7 cellular contexts compared by ENCODE assay signal in the genomic region with DNA sequence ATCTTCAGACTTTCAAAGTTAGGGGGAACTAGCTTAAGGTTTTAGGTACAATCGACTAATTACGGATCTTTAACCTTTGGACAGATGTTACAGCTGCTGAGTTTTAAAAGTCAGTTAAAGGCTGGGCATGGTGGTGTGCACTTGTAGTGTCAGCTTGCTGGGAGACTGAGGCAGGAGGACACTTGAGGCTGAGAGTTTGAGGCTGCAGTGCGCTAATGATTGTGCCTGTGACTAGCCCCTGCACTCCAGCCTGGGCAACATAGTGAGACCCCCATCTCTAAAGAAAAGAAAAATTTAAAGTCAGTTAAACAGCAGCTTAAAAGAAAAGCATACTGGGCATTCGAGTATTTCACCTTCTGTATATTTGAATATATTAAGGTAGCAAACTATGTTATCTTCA.
"Had no signal": no experiment of that assay in that cellular context is flagged by ENCODE, and none has a peak within 500 bp of the region (broad histone marks: within the 10 kb centered on the region; RNA-seq: fewer than 3 reads in every experiment).

No MANE protein-coding gene starts in this region.

- ATAC-seq: HCT116, K562 had no signal

- H3K9ac ChIP-seq: GM23248 had no signal

- H3K4me1 ChIP-seq: HAP-1 had no signal

- H3K4me3 ChIP-seq: GM23248, HAP-1, K562 had no signal

- H2AFZ ChIP-seq: GM23248 had no signal

- H3K27ac ChIP-seq: GM23248 had no signal

- DNase-seq: GM23248, GOT3, H7, IMR-90 had no signal

- H3K9me3 ChIP-seq: HAP-1 had no signal
